Comparison of ENCODE assay signal across 8 cellular contexts in the genomic region with DNA sequence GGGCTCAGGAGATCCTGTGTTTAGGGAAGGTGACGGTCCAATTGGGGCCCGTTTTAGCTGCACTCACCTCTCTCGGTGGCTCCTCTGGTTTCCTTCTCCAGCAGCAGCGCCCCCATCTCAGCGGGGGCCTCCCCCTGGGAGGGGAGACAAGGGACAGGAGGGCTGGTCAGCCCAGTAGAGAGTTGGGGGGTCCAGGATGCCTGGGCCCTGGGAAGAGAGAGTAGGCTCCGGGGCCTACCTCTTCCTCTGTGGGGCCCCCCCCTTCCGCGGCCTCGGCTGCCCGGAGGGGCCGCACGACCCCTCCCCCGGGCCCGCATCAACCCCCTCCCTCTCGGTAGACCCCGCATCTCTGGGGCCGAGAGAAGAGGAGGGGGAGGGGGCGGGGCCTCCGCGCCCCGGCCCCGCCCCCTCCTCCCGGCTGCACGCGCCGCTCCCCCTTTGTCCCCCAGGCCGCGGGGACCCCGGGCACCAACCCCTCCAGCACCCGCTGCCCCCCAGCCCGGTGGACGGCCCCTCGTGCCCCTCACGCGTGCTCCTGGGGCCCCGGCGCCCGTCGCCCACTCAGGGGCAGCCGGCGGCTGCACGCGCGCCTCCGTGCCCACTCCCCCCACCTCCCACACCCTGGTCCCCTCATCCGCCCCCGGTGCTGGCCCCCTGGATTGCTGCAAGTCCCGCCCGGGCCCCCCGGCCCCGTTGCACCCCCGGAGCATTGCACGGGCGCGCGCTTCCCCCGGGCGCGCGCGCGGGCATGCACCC. TPM values are rescaled to one million over a fixed set of nuclear protein-coding genes. Genes with fewer than 3 reads are reported as not detected.
DNase-seq lines count a peak whose midpoint lies in the region; ATAC-seq and TF ChIP-seq lines count a peak whose summit lies in the region.

No MANE protein-coding gene starts in this region.

- H3K4me1 ChIP-seq in NT2/D1 (ENCODE audit: insufficient read depth, insufficient read length) (peaks cover 6% of the 10 kb centered on the region), ectodermal cell (ENCODE audit: control insufficient read depth, insufficient read depth, low read length) (peaks cover 22% of the 10 kb centered on the region)

- TF ChIP-seq CTCF in GM12865 (IDR thresholded peaks at IDR 0.05; ENCODE audit: insufficient read depth, low read depth, low read length, missing control alignments) (no peak), neural cell (IDR thresholded peaks at IDR 0.05; ENCODE audit: poor library complexity, severe bottlenecking) (no peak)

- no peaks in the 10 kb centered on the region for H3F3A ChIP-seq in neural cell (ENCODE audit: insufficient read depth, low read length, poor library complexity, severe bottlenecking)

- peak overlapping the region; percentile 27 for H2AFZ ChIP-seq in neural cell (ENCODE audit: low read depth, low read length)

- H3K27ac ChIP-seq in ectodermal cell (ENCODE audit: insufficient read depth, low read depth, low read length, poor library complexity, severe bottlenecking) = peak overlapping the region; percentile 80
- peak overlapping the region; percentile 59 for H3K27ac ChIP-seq in neural cell (ENCODE audit: low read length)

- peaks cover 35% of the 10 kb centered on the region for H3K79me2 ChIP-seq in neural cell (replicated peaks; ENCODE audit: insufficient read depth, low read length)

- WGBS in ectodermal cell, 2 experiments = 2% methylated on average over 50 to 62 of the region's 62 CpGs

- H3K9me3 ChIP-seq in NT2/D1 (ENCODE audit: insufficient read depth, low read length) = no peaks in the 10 kb centered on the region
- no peaks in the 10 kb centered on the region for H3K9me3 ChIP-seq in ectodermal cell (ENCODE audit: control insufficient read depth, low read length)
- no peaks in the 10 kb centered on the region for H3K9me3 ChIP-seq in neural cell (ENCODE audit: low read length)

- peak overlapping the region; percentile 57 for H3K4me2 ChIP-seq in neural cell (ENCODE audit: low read length)

- H3K9ac ChIP-seq in NT2/D1 (ENCODE audit: insufficient read length, low read depth) (peak overlapping the region; percentile 93), neural cell (ENCODE audit: low read length) (peak overlapping the region; percentile 87)

- no peak for TF ChIP-seq RAD21 in neural cell (conservative IDR thresholded peaks at IDR 0.05)

- H3K4me3 ChIP-seq in GM12865 (ENCODE audit: low read depth, low read length) (peak overlapping the region; percentile 78), NT2/D1 (ENCODE audit: insufficient read length, low read depth) (peak overlapping the region; percentile 89), ectodermal cell (ENCODE audit: insufficient read depth, low read depth, low read length) (peak overlapping the region; percentile 82), neural cell (ENCODE audit: low read length) (peak overlapping the region; percentile 98)

- peaks cover 50% of the 10 kb centered on the region for H3K36me3 ChIP-seq in NT2/D1 (ENCODE audit: insufficient read depth, insufficient read length, low read length)
- peaks cover 41% of the 10 kb centered on the region for H3K36me3 ChIP-seq in ectodermal cell (ENCODE audit: control insufficient read depth, insufficient read depth, low read length)
- peaks cover 6% of the 10 kb centered on the region for H3K36me3 ChIP-seq in neural cell (ENCODE audit: insufficient read depth, low read length)

- no peak for TF ChIP-seq EP300 in neural cell (conservative IDR thresholded peaks at IDR 0.05; ENCODE audit: poor library complexity, severe bottlenecking)

- DNase-seq in GM12865 (ENCODE audit: low read depth) (no peak), NT2/D1 (ENCODE audit: low read depth, low spot score) (no peak), NCI-H2081 (lab: John Stamatoyannopoulos, UW) (no peak), COLO829 (ENCODE audit: low spot score) (no peak)
- no peak for DNase-seq in stimulated activated CD4-positive, alpha-beta T cell treated with anti-CD3 and anti-CD28 coated beads, Interleukin-15, amount 100 ng/mL, for 24 hours

- H3K27me3 ChIP-seq in NT2/D1 (ENCODE audit: insufficient read depth, insufficient read length) (no peaks in the 10 kb centered on the region), ectodermal cell (ENCODE audit: control insufficient read depth, insufficient read depth, low read length, poor library complexity, severe bottlenecking) (no peaks in the 10 kb centered on the region), neural cell (ENCODE audit: insufficient read depth, low read depth, low read length) (no peaks in the 10 kb centered on the region)

- no peak for ATAC-seq in HG02885 (IDR thresholded peaks at IDR 0.05; ENCODE audit: poor library complexity, unreplicated experiment)

- no peaks in the 10 kb centered on the region for H4K20me1 ChIP-seq in neural cell (ENCODE audit: insufficient read depth)

- H3K9me2 ChIP-seq in neural cell (ENCODE audit: insufficient read depth, low read length) = no peaks in the 10 kb centered on the region

TF ChIP-seq in neural cell, 6 proteins besides CTCF, POLR2A, EP300 and RAD21:
- TF ChIP-seq EZH2 (IDR thresholded peaks at IDR 0.05; ENCODE audit: borderline replicate concordance, insufficient read depth, low read length, poor library complexity, severe bottlenecking) = no peak
- no peak for TF ChIP-seq POLR2AphosphoS5 (IDR thresholded peaks at IDR 0.05)
- TF ChIP-seq REST (IDR thresholded peaks at IDR 0.05; ENCODE audit: borderline replicate concordance) = no peak
- TF ChIP-seq MXI1 (conservative IDR thresholded peaks at IDR 0.05; ENCODE audit: poor library complexity, severe bottlenecking) = no peak
- TF ChIP-seq TAF1 (IDR thresholded peaks at IDR 0.05; ENCODE audit: low read depth) = no peak
- no peak for TF ChIP-seq SMC3 (conservative IDR thresholded peaks at IDR 0.05; ENCODE audit: poor library complexity)

RNA-seq across cellular contexts. Expression of gene EHMT2, which starts 0.5 kb away (rescaled TPM):
- 197 TPM for polyA plus RNA-seq in ectodermal cell (2013, experiment 1 of 4)
- 198 TPM for polyA plus RNA-seq in ectodermal cell (2013, experiment 2 of 4)
- polyA plus RNA-seq in ectodermal cell (2013, experiment 3 of 4) = 162 TPM
- polyA plus RNA-seq in ectodermal cell (2013, experiment 4 of 4) = 175 TPM
- polyA plus RNA-seq in neural cell = 102 and 121 TPM in 2 replicates
- polyA minus RNA-seq in neural cell = 114 and 128 TPM in 2 replicates

RNA-seq across cellular contexts. Expression of gene ZBTB12, which starts 4.9 kb away (rescaled TPM):
- 62.9 TPM for polyA plus RNA-seq in ectodermal cell (2013, experiment 1 of 4)
- polyA plus RNA-seq in ectodermal cell (2013, experiment 2 of 4) = 60.2 TPM
- polyA plus RNA-seq in ectodermal cell (2013, experiment 3 of 4) = 46.9 TPM
- 56.5 TPM for polyA plus RNA-seq in ectodermal cell (2013, experiment 4 of 4)
- 19.2 and 21.4 TPM in 2 replicates for polyA plus RNA-seq in neural cell
- 28.8 and 36.3 TPM in 2 replicates for polyA minus RNA-seq in neural cell

RNA-seq across cellular contexts. Expression of gene SLC44A4, which starts 18.2 kb away (rescaled TPM):
- polyA plus RNA-seq in ectodermal cell (2013, experiment 1 of 4) = 1.8 TPM
- 1.4 TPM for polyA plus RNA-seq in ectodermal cell (2013, experiment 2 of 4)
- polyA plus RNA-seq in ectodermal cell (2013, experiment 3 of 4) = 1.7 TPM
- polyA plus RNA-seq in ectodermal cell (2013, experiment 4 of 4) = 1.8 TPM
- 0.09 and 0.46 TPM in 2 replicates for polyA plus RNA-seq in neural cell
- 0.49 TPM in 1 of 2 replicates, not detected in the other for polyA minus RNA-seq in neural cell

RNA-seq across cellular contexts. Expression of gene C2, which starts 30.5 kb away (rescaled TPM):
- polyA plus RNA-seq in ectodermal cell (2013, experiment 1 of 4) = 2.1 TPM
- 1.5 TPM for polyA plus RNA-seq in ectodermal cell (2013, experiment 2 of 4)
- polyA plus RNA-seq in ectodermal cell (2013, experiment 3 of 4) = 1.3 TPM
- 1.8 TPM for polyA plus RNA-seq in ectodermal cell (2013, experiment 4 of 4)
- polyA plus RNA-seq in neural cell = 1.2 and 1.5 TPM in 2 replicates
- polyA minus RNA-seq in neural cell = 0.49 and 0.93 TPM in 2 replicates

RNA-seq across cellular contexts. Expression of gene NEU1, which starts 34.4 kb away (rescaled TPM):
- 36.6 TPM for polyA plus RNA-seq in ectodermal cell (2013, experiment 1 of 4)
- 35.4 TPM for polyA plus RNA-seq in ectodermal cell (2013, experiment 2 of 4)
- polyA plus RNA-seq in ectodermal cell (2013, experiment 3 of 4) = 29.8 TPM
- polyA plus RNA-seq in ectodermal cell (2013, experiment 4 of 4) = 33.8 TPM
- polyA plus RNA-seq in neural cell = 40.9 and 47.0 TPM in 2 replicates
- polyA minus RNA-seq in neural cell = 25.8 and 26.6 TPM in 2 replicates
